Comparison of ENCODE assay signal across 8 cellular contexts in the genomic region with DNA sequence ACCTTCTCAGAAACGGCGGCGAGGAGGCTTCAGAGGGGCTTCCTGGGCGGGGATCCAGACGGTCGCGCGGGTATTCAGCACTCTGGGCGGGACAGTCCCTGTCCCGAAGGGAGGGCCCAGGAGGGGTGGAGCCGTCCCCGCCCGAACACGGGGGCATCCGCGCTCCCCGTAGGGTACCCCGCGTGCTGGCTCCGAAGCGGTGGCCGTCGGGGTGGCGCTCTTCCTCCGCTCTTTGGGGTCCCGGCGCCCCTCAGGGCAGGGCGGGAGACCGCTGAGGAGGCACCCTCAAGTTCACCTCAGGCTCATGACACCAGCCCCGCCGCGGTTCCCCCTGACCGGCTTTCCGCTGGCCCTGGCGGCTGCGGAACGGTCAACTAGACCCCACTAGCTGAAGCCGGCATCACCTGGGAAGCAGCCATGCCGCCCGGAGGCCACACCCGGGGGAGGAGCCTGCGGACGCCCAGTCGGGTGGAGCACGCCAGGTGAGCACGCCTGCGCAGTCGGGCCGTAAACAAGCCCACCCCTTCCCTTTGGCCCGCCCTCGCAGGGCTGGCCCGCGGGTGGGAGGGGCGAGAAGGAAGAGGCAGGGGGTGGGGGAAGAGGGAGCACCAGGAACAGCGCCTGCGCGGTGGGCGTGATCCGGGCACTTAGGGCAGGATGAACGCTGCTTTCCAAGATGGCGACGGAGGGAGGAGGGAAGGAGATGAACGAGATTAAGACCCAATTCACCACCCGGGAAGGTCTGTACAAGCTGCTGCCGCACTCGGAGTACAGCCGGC. TPM values are rescaled to one million over a fixed set of nuclear protein-coding genes. Genes with fewer than 3 reads are reported as not detected.
DNase-seq lines count a peak whose midpoint lies in the region; ATAC-seq and TF ChIP-seq lines count a peak whose summit lies in the region.

A gene with protein sequence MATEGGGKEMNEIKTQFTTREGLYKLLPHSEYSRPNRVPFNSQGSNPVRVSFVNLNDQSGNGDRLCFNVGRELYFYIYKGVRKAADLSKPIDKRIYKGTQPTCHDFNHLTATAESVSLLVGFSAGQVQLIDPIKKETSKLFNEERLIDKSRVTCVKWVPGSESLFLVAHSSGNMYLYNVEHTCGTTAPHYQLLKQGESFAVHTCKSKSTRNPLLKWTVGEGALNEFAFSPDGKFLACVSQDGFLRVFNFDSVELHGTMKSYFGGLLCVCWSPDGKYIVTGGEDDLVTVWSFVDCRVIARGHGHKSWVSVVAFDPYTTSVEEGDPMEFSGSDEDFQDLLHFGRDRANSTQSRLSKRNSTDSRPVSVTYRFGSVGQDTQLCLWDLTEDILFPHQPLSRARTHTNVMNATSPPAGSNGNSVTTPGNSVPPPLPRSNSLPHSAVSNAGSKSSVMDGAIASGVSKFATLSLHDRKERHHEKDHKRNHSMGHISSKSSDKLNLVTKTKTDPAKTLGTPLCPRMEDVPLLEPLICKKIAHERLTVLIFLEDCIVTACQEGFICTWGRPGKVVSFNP (plus strand): TSS at position 650 of the 779 bp plus-strand sequence. CDS start 27 bp downstream, at position 677.

- H3K4me2 ChIP-seq in osteoblast (ENCODE audit: insufficient read depth, low read length), result peak within 1 kb of the TSS; percentile 99

- H3K9me3 Mint-ChIP-seq in activated naive CD4-positive, alpha-beta T cell treated with anti-CD3 and anti-CD28 coated beads, Interleukin-2, amount 50 U/mL, for 24 hours, result no peaks in the 10 kb centered on the region

- ATAC-seq in HG02610 (IDR thresholded peaks at IDR 0.05; ENCODE audit: unreplicated experiment) (peak; percentile 92), SK-N-SH treated with all-trans-retinoic acid at 6 μM for 48 hours (peak; percentile 90), thoracic aorta (ENCODE audit: insufficient number of reproducible peaks, low FRiP score, low read depth) (peak; percentile 96)

- peak; percentile 97 for DNase-seq in NCI-H1092 (lab: John Stamatoyannopoulos, UW)
- DNase-seq in glomerular visceral epithelial cell (ENCODE audit: extremely low spot score), result peak; percentile 99
- DNase-seq in osteoblast (ENCODE audit: insufficient read length, low spot score, missing footprints), result peak; percentile 99
- DNase-seq in thoracic aorta (ENCODE audit: low spot score), result peak; percentile 87

- peak within 1 kb of the TSS; percentile 81 for H3K27ac ChIP-seq in osteoblast (ENCODE audit: low read depth, low read length)
- H3K27ac ChIP-seq in thoracic aorta, result peak within 1 kb of the TSS; percentile 70 to 78

- peaks cover 46% of the 10 kb centered on the region for H3K79me2 ChIP-seq in osteoblast (ENCODE audit: insufficient read depth, low read length)

- TF ChIP-seq CTCF in osteoblast (IDR thresholded peaks at IDR 0.05; ENCODE audit: extremely low read depth, low read depth, low read length) (no peak), thoracic aorta (IDR thresholded peaks at IDR 0.05) (no peak)

- no peaks in the 10 kb centered on the region for H3K27me3 Mint-ChIP-seq in activated naive CD4-positive, alpha-beta T cell treated with anti-CD3 and anti-CD28 coated beads, Interleukin-2, amount 50 U/mL, for 24 hours

- H3K4me3 ChIP-seq in osteoblast (ENCODE audit: insufficient read depth, low read length), result peak within 1 kb of the TSS; percentile 86
- H3K4me3 ChIP-seq in thoracic aorta, result peak within 1 kb of the TSS; percentile 98

- H3K36me3 ChIP-seq in osteoblast (ENCODE audit: insufficient read depth, low read length) (peaks cover 4% of the 10 kb centered on the region), thoracic aorta (no peaks in the 10 kb centered on the region)

- peaks cover 21% of the 10 kb centered on the region for H3K4me1 Mint-ChIP-seq in activated naive CD4-positive, alpha-beta T cell treated with anti-CD3 and anti-CD28 coated beads, Interleukin-2, amount 50 U/mL, for 24 hours

- H3K27me3 ChIP-seq in osteoblast (ENCODE audit: insufficient read depth, low read length) (no peaks in the 10 kb centered on the region), thoracic aorta (replicated peaks; ENCODE audit: insufficient read depth) (no peaks in the 10 kb centered on the region)

- H3K9me3 ChIP-seq in osteoblast (ENCODE audit: low read depth, low read length), result no peaks in the 10 kb centered on the region
- no peaks in the 10 kb centered on the region for H3K9me3 ChIP-seq in thoracic aorta

- H3K36me3 Mint-ChIP-seq in activated naive CD4-positive, alpha-beta T cell treated with anti-CD3 and anti-CD28 coated beads, Interleukin-2, amount 50 U/mL, for 24 hours, result peaks cover 2% of the 10 kb centered on the region

- peak; percentile 41 for TF ChIP-seq POLR2A in GM10847 (IDR thresholded peaks at IDR 0.05; ENCODE audit: extremely low read depth, insufficient read length)

- peak within 1 kb of the TSS; percentile 97 for H2AFZ ChIP-seq in osteoblast (ENCODE audit: low read length)

- peak within 1 kb of the TSS; percentile 97 for H3K4me3 Mint-ChIP-seq in activated naive CD4-positive, alpha-beta T cell treated with anti-CD3 and anti-CD28 coated beads, Interleukin-2, amount 50 U/mL, for 24 hours

- H3K4me1 ChIP-seq in osteoblast (ENCODE audit: insufficient read depth, low read length) (peaks cover 19% of the 10 kb centered on the region), thoracic aorta (ENCODE audit: control insufficient read depth in 1 of 2, low read depth in 2 of 2) (peaks cover 6 to 11% of the 10 kb centered on the region in 2 donors)

- peak within 1 kb of the TSS; percentile 98 for H3K27ac Mint-ChIP-seq in activated naive CD4-positive, alpha-beta T cell treated with anti-CD3 and anti-CD28 coated beads, Interleukin-2, amount 50 U/mL, for 24 hours

- H4K20me1 ChIP-seq in osteoblast (ENCODE audit: insufficient read depth, low read length), result peaks cover 25% of the 10 kb centered on the region

TF ChIP-seq in SK-N-SH treated with all-trans-retinoic acid at 6 μM for 48 hours, 23 proteins besides CTCF, POLR2A, EP300 and RAD21:
- TF ChIP-seq ZFP30 (CRISPR knock-in tag; IDR thresholded peaks at IDR 0.05) (no peak), ISL1 (CRISPR knock-in tag; IDR thresholded peaks at IDR 0.05) (no peak)
- TF ChIP-seq, protein P1, sequence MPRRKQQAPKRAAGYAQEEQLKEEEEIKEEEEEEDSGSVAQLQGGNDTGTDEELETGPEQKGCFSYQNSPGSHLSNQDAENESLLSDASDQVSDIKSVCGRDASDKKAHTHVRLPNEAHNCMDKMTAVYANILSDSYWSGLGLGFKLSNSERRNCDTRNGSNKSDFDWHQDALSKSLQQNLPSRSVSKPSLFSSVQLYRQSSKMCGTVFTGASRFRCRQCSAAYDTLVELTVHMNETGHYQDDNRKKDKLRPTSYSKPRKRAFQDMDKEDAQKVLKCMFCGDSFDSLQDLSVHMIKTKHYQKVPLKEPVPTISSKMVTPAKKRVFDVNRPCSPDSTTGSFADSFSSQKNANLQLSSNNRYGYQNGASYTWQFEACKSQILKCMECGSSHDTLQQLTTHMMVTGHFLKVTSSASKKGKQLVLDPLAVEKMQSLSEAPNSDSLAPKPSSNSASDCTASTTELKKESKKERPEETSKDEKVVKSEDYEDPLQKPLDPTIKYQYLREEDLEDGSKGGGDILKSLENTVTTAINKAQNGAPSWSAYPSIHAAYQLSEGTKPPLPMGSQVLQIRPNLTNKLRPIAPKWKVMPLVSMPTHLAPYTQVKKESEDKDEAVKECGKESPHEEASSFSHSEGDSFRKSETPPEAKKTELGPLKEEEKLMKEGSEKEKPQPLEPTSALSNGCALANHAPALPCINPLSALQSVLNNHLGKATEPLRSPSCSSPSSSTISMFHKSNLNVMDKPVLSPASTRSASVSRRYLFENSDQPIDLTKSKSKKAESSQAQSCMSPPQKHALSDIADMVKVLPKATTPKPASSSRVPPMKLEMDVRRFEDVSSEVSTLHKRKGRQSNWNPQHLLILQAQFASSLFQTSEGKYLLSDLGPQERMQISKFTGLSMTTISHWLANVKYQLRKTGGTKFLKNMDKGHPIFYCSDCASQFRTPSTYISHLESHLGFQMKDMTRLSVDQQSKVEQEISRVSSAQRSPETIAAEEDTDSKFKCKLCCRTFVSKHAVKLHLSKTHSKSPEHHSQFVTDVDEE (CRISPR knock-in tag; IDR thresholded peaks at IDR 0.05), result no peak

RNA-seq across cellular contexts. Expression of the gene that starts here (rescaled TPM):
- total RNA-seq in osteoblast, result 15.6 and 18.3 TPM in 2 replicates
- 10 to 100 TPM; 11.0 to 30.0 TPM for total RNA-seq in thoracic aorta

Comparison
In these comparisons a context has a peak if more than half of its experiments do, and no peak if none do; other contexts are left out.
1. Peak in every context shown above with its lines: DNase-seq, ATAC-seq, H3K4me3 ChIP-seq and H3K27ac ChIP-seq.